18 cellular contexts compared by ENCODE assay signal in the genomic region with DNA sequence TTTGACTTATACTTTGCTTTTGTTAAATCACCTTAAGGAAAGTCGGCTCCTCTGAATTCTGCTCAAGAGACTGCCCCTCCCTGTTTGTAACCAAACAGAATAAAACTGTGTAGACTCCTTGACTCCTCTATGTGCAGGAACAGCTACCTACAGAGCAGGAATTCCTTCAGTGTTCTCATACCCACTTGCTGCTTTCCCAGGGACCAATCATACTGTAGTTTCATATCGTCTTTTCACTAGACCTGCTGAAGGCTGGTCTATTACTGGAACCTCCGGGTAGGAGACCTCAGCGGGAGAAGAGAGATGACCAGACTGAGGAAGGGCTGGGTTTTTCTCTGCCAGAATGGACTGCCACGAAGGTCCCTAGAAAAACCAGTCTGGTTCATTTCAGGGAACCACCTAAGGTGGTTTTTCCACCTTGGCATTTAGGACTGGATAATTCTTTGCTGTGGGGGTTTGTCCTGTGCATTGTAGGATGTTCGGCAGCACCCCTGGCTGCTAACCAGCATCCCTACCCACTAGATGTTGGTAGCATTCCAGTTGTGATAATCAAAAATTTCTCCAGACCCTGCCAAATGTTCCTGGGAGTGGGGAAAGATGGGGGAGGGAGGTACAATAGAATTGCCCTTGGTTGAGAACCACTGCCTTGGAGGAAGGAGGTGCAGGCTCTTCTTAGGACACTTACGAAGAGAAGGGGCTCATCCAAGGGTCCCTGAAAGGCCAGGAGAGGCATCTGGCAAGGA.
DNase-seq lines count a peak whose midpoint lies in the region; ATAC-seq and TF ChIP-seq lines count a peak whose summit lies in the region.
"Had no signal": no experiment of that assay in that cellular context is flagged by ENCODE, and none has a peak within 500 bp of the region (broad histone marks: within the 10 kb centered on the region; RNA-seq: fewer than 3 reads in every experiment).

No MANE protein-coding gene starts in this region.

- peak overlapping the region in 42 of 59 donors; percentile 3 to 71 (median 43) for H3K27ac ChIP-seq in dorsolateral prefrontal cortex
- H3K27ac ChIP-seq in heart right ventricle = peak overlapping the region in 5 of 10 donors; percentile 47 to 64 (median 62)
- H3K27ac ChIP-seq in naive thymus-derived CD4-positive, alpha-beta T cell (ENCODE audit: low read depth, low read length) = no peak overlapping the region

- POLR2A ChIA-PET in naive thymus-derived CD4-positive, alpha-beta T cell (lab: Charles Lee) = no interaction called here

- ATAC-seq in T-helper 17 cell (no peak), heart right ventricle (peak in 6 of 8 donors; percentile 29 to 83 (median 72)), HG03442 (IDR thresholded peaks at IDR 0.05; ENCODE audit: unreplicated experiment) (no peak), GM19324 (IDR thresholded peaks at IDR 0.05; ENCODE audit: low FRiP score, unreplicated experiment) (no peak), GM21423 (IDR thresholded peaks at IDR 0.05; ENCODE audit: unreplicated experiment) (no peak)
- no peak for ATAC-seq in naive thymus-derived CD4-positive, alpha-beta T cell
- ATAC-seq in activated T-cell treated with anti-CD3 and anti-CD28 coated beads, Interleukin-2, amount 50 U/mL, for 72 hours (replicated peaks in 1 of 2) = no peak
- ATAC-seq: Panc1 had no signal

- intact Hi-C loops in dorsolateral prefrontal cortex (cut with DNase I) (no loop called here), heart right ventricle (cut with DNase I) (no loop called here)
- intact Hi-C loops in naive thymus-derived CD4-positive, alpha-beta T cell (cut with micrococcal nuclease) = no loop called here

- H3K27me3 Mint-ChIP-seq in T-helper 17 cell = no peaks in the 10 kb centered on the region
- H3K27me3 Mint-ChIP-seq in naive thymus-derived CD4-positive, alpha-beta T cell = no peaks in the 10 kb centered on the region
- no peaks in the 10 kb centered on the region for H3K27me3 Mint-ChIP-seq in activated T-cell treated with anti-CD3 and anti-CD28 coated beads, Interleukin-2, amount 50 U/mL, for 72 hours (ENCODE audit: low read depth)

- H3K4me3 ChIP-seq in dorsolateral prefrontal cortex = no peak overlapping the region
- H3K4me3 ChIP-seq in heart right ventricle = no peak overlapping the region
- H3K4me3 ChIP-seq in naive thymus-derived CD4-positive, alpha-beta T cell (ENCODE audit: low read length) = no peak overlapping the region

- no peak for TF ChIP-seq CTCF in dorsolateral prefrontal cortex (IDR thresholded peaks at IDR 0.05 in 54 of 56, conservative IDR thresholded peaks at IDR 0.05 in 2 of 56; ENCODE audit: low read depth in 1 of 56, partially characterized antibody in 56 of 56)
- TF ChIP-seq CTCF in heart right ventricle (IDR thresholded peaks at IDR 0.05) = no peak

- H3K9me3 ChIP-seq in T-helper 17 cell (ENCODE audit: control insufficient read depth, low read length, poor library complexity, severe bottlenecking) (no peaks in the 10 kb centered on the region), heart right ventricle (no peaks in the 10 kb centered on the region)
- no peaks in the 10 kb centered on the region for H3K9me3 ChIP-seq in naive thymus-derived CD4-positive, alpha-beta T cell (ENCODE audit: control insufficient read depth in 2 of 3, low read length in 3 of 3)

- no peaks in the 10 kb centered on the region for H3K27me3 ChIP-seq in dorsolateral prefrontal cortex
- H3K27me3 ChIP-seq in heart right ventricle = no peaks in the 10 kb centered on the region
- no peaks in the 10 kb centered on the region for H3K27me3 ChIP-seq in naive thymus-derived CD4-positive, alpha-beta T cell (ENCODE audit: control insufficient read depth in 2 of 2, insufficient read depth in 2 of 2, low read length in 2 of 2)

- WGBS in heart right ventricle, 2 donors = 46 to 67% methylated on average over 7 of the region's 7 CpGs

- H3K4me1 ChIP-seq in heart right ventricle = peaks cover 0 to 23% (median 5%) of the 10 kb centered on the region in 9 donors
- H3K4me1 ChIP-seq in naive thymus-derived CD4-positive, alpha-beta T cell (ENCODE audit: control insufficient read depth in 2 of 2, insufficient read depth in 2 of 2, low read length in 2 of 2) = peaks cover 0 to 10% of the 10 kb centered on the region in 2 donors

- H3K36me3 ChIP-seq in heart right ventricle = peaks cover 0 to 99% (median 54%) of the 10 kb centered on the region in 9 donors
- H3K36me3 ChIP-seq in naive thymus-derived CD4-positive, alpha-beta T cell (ENCODE audit: control insufficient read depth in 2 of 3, insufficient read depth in 3 of 3, low read length in 3 of 3) = peaks cover 0 to 3% (median 0%) of the 10 kb centered on the region in 3 experiments

- no peak overlapping the region for H3K4me3 Mint-ChIP-seq in T-helper 17 cell
- peak overlapping the region in 3 of 10 donors; percentile 19 to 41 (median 26) for H3K4me3 Mint-ChIP-seq in naive thymus-derived CD4-positive, alpha-beta T cell
- H3K4me3 Mint-ChIP-seq in activated T-cell treated with anti-CD3 and anti-CD28 coated beads, Interleukin-2, amount 50 U/mL, for 72 hours = no peak overlapping the region

- no peaks in the 10 kb centered on the region for H3K36me3 Mint-ChIP-seq in T-helper 17 cell (ENCODE audit: low read depth)
- H3K36me3 Mint-ChIP-seq in naive thymus-derived CD4-positive, alpha-beta T cell = peaks cover 0 to 22% (median 1%) of the 10 kb centered on the region in 5 donors
- no peaks in the 10 kb centered on the region for H3K36me3 Mint-ChIP-seq in activated T-cell treated with anti-CD3 and anti-CD28 coated beads, Interleukin-2, amount 50 U/mL, for 72 hours (ENCODE audit: insufficient read depth in 2 of 2)

- CTCF ChIA-PET in naive thymus-derived CD4-positive, alpha-beta T cell (lab: Charles Lee) = no interaction called here

- H3K9me3 Mint-ChIP-seq in naive thymus-derived CD4-positive, alpha-beta T cell = no peaks in the 10 kb centered on the region
- no peaks in the 10 kb centered on the region for H3K9me3 Mint-ChIP-seq in activated T-cell treated with anti-CD3 and anti-CD28 coated beads, Interleukin-2, amount 50 U/mL, for 72 hours

- DNase-seq in T-helper 17 cell = no peak
- DNase-seq in dorsolateral prefrontal cortex = no peak
- no peak for DNase-seq in heart right ventricle
- DNase-seq in naive thymus-derived CD4-positive, alpha-beta T cell = no peak
- no peak for DNase-seq in activated T-cell treated with anti-CD3 and anti-CD28 coated beads, Interleukin-2, amount 50 U/mL, for 72 hours
- DNase-seq: ACHN, C1 segment of cervical spinal cord, DMS79 treated with DMSO at 0.1 percent for 48 hours, HCEC 1CT, NCI-H1105, NCI-H2081, NCI-H2171 treated with DMSO at 0.1 percent for 48 hours, NCI-H446 treated with DMSO at 0.1 percent for 48 hours, NCI-H69 had no signal

- peaks cover 28% of the 10 kb centered on the region for H3K4me1 Mint-ChIP-seq in T-helper 17 cell
- peaks cover 14 to 44% (median 27%) of the 10 kb centered on the region in 7 donors for H3K4me1 Mint-ChIP-seq in naive thymus-derived CD4-positive, alpha-beta T cell
- no peaks in the 10 kb centered on the region for H3K4me1 Mint-ChIP-seq in activated T-cell treated with anti-CD3 and anti-CD28 coated beads, Interleukin-2, amount 50 U/mL, for 72 hours (ENCODE audit: low read depth)

- H3K27ac Mint-ChIP-seq in T-helper 17 cell = peak overlapping the region; percentile 24
- peak overlapping the region in 5 of 9 donors; percentile 18 to 81 (median 37) for H3K27ac Mint-ChIP-seq in naive thymus-derived CD4-positive, alpha-beta T cell
- H3K27ac Mint-ChIP-seq in activated T-cell treated with anti-CD3 and anti-CD28 coated beads, Interleukin-2, amount 50 U/mL, for 72 hours = no peak overlapping the region

Comparison
In these comparisons a context has a peak if more than half of its experiments do, and no peak if none do; other contexts are left out.
1. ATAC-seq: peak in heart right ventricle (6 of 8); none in T-helper 17 cell (single experiment), naive thymus-derived CD4-positive, alpha-beta T cell (single experiment), HG03442 (single experiment), activated T-cell treated with anti-CD3 and anti-CD28 coated beads, Interleukin-2, amount 50 U/mL, for 72 hours (0 of 2), GM19324 (single experiment) and GM21423 (single experiment).